27 cellular contexts compared by ENCODE assay signal in the genomic region with DNA sequence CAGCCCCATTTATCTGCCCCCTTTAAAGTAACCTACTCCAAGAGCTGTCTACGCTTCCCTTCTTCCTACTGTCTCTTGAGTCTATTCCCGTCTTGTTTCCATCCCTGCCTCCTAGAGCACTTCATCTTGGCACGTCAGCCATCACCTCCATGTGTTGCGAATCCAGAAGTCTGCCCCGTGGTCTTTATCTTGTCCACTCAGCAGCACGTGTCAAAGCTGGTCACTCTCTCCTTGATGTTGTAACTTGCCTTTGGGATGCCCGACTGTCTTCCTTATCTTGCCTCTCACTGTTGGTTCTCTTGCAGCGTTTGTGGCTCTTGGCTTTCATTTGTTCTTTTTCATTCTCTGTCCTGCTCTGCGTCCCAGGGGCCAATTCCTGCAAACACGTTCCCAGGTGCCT.
"Had no signal": no experiment of that assay in that cellular context is flagged by ENCODE, and none has a peak within 500 bp of the region (broad histone marks: within the 10 kb centered on the region; RNA-seq: fewer than 3 reads in every experiment).

No MANE protein-coding gene starts in this region.

- DNase-seq: nephron progenitor cell; nucleus accumbens; pancreas; retina; right lobe of liver; sigmoid colon; small intestine; stimulated activated CD4-positive, alpha-beta T cell treated with anti-CD3 and anti-CD28 coated beads, Interleukin-15, amount 100 ng/mL, for 24 hours; stimulated activated CD4-positive, alpha-beta T cell treated with anti-CD3 and anti-CD28 coated beads, Interleukin-2, amount 100 ng/mL, for 24 hours; stimulated activated CD4-positive, alpha-beta T cell treated with anti-CD3 and anti-CD28 coated beads, Interleukin-2, amount 100 ng/mL, for 48 hours; stimulated activated CD4-positive, alpha-beta T cell treated with anti-CD3 and anti-CD28 coated beads, Interleukin-4, amount 100 ng/mL, for 24 hours; stimulated activated naive B cell treated with anti-CD40 and anti-IgM and Interleukin-4, amounts not matched to agents 10 μg/mL and 1 μg/mL and 100 μg/mL, for 72 hours; stimulated activated naive CD4-positive, alpha-beta T cell treated with Interleukin-2 at 50 U/mL for 16 hours; stomach; thyroid gland; trophoblast cell; upper lobe of left lung had no signal

- H3K4me3 Mint-ChIP-seq: natural killer cell treated with Interleukin-12 subunit alpha and Interleukin-12 subunit beta and Interleukin-15 and Interleukin-18, amount 100 ng/mL, for 72 hours; nephron progenitor cell; neural crest cell; stimulated activated effector memory CD8-positive, alpha-beta T cell treated with anti-CD3 and anti-CD28 coated beads, Interleukin-12 subunit alpha, Interleukin-12 subunit beta, amount 100 ng/mL, for 72 hours; stimulated activated naive B cell treated with anti-CD40 and anti-IgM and Interleukin-4, amounts not matched to agents 10 μg/mL and 1 μg/mL and 100 μg/mL, for 72 hours; stimulated activated naive CD8-positive, alpha-beta T cell treated with anti-CD3 and anti-CD28 coated beads, Interleukin-15, Interleukin-2, amounts not matched to agents 100 ng/mL and 50 ng/mL, for 24 hours had no signal

- ATAC-seq: natural killer cell treated with Interleukin-12 subunit alpha and Interleukin-12 subunit beta and Interleukin-15 and Interleukin-18, amount 100 ng/mL, for 72 hours; pancreas; right lobe of liver; stimulated activated effector memory CD8-positive, alpha-beta T cell treated with anti-CD3 and anti-CD28 coated beads, Interleukin-12 subunit alpha, Interleukin-12 subunit beta, amount 100 ng/mL, for 72 hours; stimulated activated naive B cell treated with anti-CD40 and anti-IgM and Interleukin-4, amounts not matched to agents 10 μg/mL and 1 μg/mL and 100 μg/mL, for 72 hours had no signal

- H3K4me1 ChIP-seq: prostate gland, sigmoid colon, thyroid gland had no signal

- H3K4me3 ChIP-seq: pancreas, prostate gland, right atrium auricular region, right lobe of liver, sigmoid colon, stomach, thoracic aorta, thyroid gland, tibial nerve, upper lobe of left lung, vagina had no signal

- H3K9me3 Mint-ChIP-seq: natural killer cell treated with Interleukin-12 subunit alpha and Interleukin-12 subunit beta and Interleukin-15 and Interleukin-18, amount 100 ng/mL, for 72 hours; nephron progenitor cell; neural crest cell; stimulated activated effector memory CD8-positive, alpha-beta T cell treated with anti-CD3 and anti-CD28 coated beads, Interleukin-12 subunit alpha, Interleukin-12 subunit beta, amount 100 ng/mL, for 72 hours; stimulated activated naive B cell treated with anti-CD40 and anti-IgM and Interleukin-4, amounts not matched to agents 10 μg/mL and 1 μg/mL and 100 μg/mL, for 72 hours; stimulated activated naive CD8-positive, alpha-beta T cell treated with anti-CD3 and anti-CD28 coated beads, Interleukin-15, Interleukin-2, amounts not matched to agents 100 ng/mL and 50 ng/mL, for 24 hours had no signal

- H3K9me3 ChIP-seq: neutrophil, pancreas, prostate gland, right atrium auricular region, right lobe of liver, sigmoid colon, stomach, thoracic aorta, thyroid gland, tibial nerve, upper lobe of left lung, vagina had no signal

- H3K36me3 Mint-ChIP-seq: stimulated activated effector memory CD8-positive, alpha-beta T cell treated with anti-CD3 and anti-CD28 coated beads, Interleukin-12 subunit alpha, Interleukin-12 subunit beta, amount 100 ng/mL, for 72 hours had no signal

- H3K27me3 Mint-ChIP-seq: natural killer cell treated with Interleukin-12 subunit alpha and Interleukin-12 subunit beta and Interleukin-15 and Interleukin-18, amount 100 ng/mL, for 72 hours; stimulated activated naive B cell treated with anti-CD40 and anti-IgM and Interleukin-4, amounts not matched to agents 10 μg/mL and 1 μg/mL and 100 μg/mL, for 72 hours; stimulated activated naive CD8-positive, alpha-beta T cell treated with anti-CD3 and anti-CD28 coated beads, Interleukin-15, Interleukin-2, amounts not matched to agents 100 ng/mL and 50 ng/mL, for 24 hours had no signal

- H3K27me3 ChIP-seq: neutrophil, pancreas, right atrium auricular region, right lobe of liver, sigmoid colon, stomach, thyroid gland, tibial nerve, upper lobe of left lung, vagina had no signal

- H3K27ac Mint-ChIP-seq: natural killer cell treated with Interleukin-12 subunit alpha and Interleukin-12 subunit beta and Interleukin-15 and Interleukin-18, amount 100 ng/mL, for 72 hours; nephron progenitor cell; stimulated activated effector memory CD8-positive, alpha-beta T cell treated with anti-CD3 and anti-CD28 coated beads, Interleukin-12 subunit alpha, Interleukin-12 subunit beta, amount 100 ng/mL, for 72 hours; stimulated activated naive B cell treated with anti-CD40 and anti-IgM and Interleukin-4, amounts not matched to agents 10 μg/mL and 1 μg/mL and 100 μg/mL, for 72 hours; stimulated activated naive CD8-positive, alpha-beta T cell treated with anti-CD3 and anti-CD28 coated beads, Interleukin-15, Interleukin-2, amounts not matched to agents 100 ng/mL and 50 ng/mL, for 24 hours had no signal

- H3K36me3 ChIP-seq: pancreas, prostate gland, right atrium auricular region, right lobe of liver, sigmoid colon, thoracic aorta, thyroid gland, tibial nerve, vagina had no signal

- H3K4me1 Mint-ChIP-seq: neural crest cell; stimulated activated effector memory CD8-positive, alpha-beta T cell treated with anti-CD3 and anti-CD28 coated beads, Interleukin-12 subunit alpha, Interleukin-12 subunit beta, amount 100 ng/mL, for 72 hours had no signal

- H3K27ac ChIP-seq: neutrophil, pancreas, prostate gland, right atrium auricular region, right lobe of liver, sigmoid colon, stomach, thoracic aorta, thyroid gland, tibial nerve, upper lobe of left lung, vagina had no signal
